In the genomic region with DNA sequence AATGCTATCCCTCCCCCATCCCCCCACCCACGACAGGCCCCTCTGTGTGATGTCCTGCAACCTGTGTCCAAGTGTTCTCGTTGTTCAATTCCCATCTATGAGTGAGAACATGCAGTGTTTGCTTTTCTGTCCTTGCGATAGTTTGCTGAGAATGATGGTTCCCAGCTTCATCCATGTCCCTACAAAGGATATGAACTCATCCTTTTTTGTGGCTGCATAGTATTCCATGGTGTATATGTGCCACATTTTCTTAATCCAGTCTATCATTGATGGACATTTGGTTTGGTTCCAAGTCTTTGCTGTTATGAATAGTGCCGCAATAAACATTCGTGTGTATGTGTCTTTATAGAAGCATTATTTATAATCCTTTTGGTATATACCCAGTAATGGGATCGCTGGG, we compare ENCODE assay signal across 4 cellular contexts. TPM values are rescaled to one million over a fixed set of nuclear protein-coding genes. Genes with fewer than 3 reads are reported as not detected.
"Had no signal": no experiment of that assay in that cellular context is flagged by ENCODE, and none has a peak within 500 bp of the region (broad histone marks: within the 10 kb centered on the region; RNA-seq: fewer than 3 reads in every experiment).

No MANE protein-coding gene starts in this region.

RNA-seq across cellular contexts. Expression of gene TAS2R7, which starts 59.0 kb away (rescaled TPM):
- total RNA-seq: LHCN-M2, M059J, MCF 10A, NCI-H460 had no signal
